In the genomic region with DNA sequence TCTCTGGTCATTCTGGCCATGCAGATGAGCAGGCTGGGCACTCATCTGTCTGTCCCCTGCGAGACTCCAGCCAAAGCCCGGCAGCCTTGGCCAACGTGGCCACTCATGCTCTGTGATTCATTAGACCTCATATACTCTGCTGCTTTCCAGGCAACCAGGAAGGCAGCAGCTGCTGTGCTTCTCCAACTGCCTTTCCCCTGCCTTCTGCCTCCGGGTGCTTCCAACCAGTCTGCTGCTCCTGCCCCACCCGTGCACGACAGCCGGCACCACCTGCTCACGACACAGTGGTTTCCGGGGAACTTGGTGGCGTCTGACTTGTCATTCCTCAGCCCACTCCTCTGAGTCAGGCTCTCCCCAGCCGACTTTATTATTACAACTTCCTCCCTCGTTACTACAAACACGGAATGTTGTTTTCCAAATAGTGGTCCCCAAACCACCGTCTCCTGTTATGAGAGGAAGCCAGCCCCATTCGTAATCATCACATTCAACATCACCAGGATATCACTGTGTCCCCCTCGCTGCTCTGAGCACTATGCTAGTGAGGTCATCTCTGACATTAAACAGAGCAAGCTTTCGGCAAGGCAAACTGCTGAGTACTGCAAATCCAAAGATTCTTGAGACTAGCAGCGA, we compare ENCODE assay signal across 9 cellular contexts.
DNase-seq lines count a peak whose midpoint lies in the region; ATAC-seq, FAIRE-seq and TF ChIP-seq lines count a peak whose summit lies in the region.
"Had no signal": no experiment of that assay in that cellular context is flagged by ENCODE, and none has a peak within 500 bp of the region (broad histone marks: within the 10 kb centered on the region; RNA-seq: fewer than 3 reads in every experiment).

No MANE protein-coding gene starts in this region.

- POLR2A ChIA-PET in AG04449 (lab: Yijun Ruan, JAX), result interaction anchor here (0.7 kb wide), 1 partner anchor 49 kb away, joined by 3 read pairs; no protein-coding TSS in a partner anchor

- no peak for ATAC-seq in GM19397 (IDR thresholded peaks at IDR 0.05; ENCODE audit: unreplicated experiment)

- H3K9me3 Mint-ChIP-seq in nephron, result no peaks in the 10 kb centered on the region

- CTCF ChIA-PET in AG04449 (lab: Yijun Ruan, JAX), result no interaction called here

- H3K4me1 Mint-ChIP-seq in nephron, result peaks cover 48% of the 10 kb centered on the region

- peak overlapping the region; percentile 15 to 91 (median 78) for H3K27ac Mint-ChIP-seq in nephron

- H3K27me3 Mint-ChIP-seq in nephron (ENCODE audit: low read depth), result peaks cover 14% of the 10 kb centered on the region

- H3K36me3 Mint-ChIP-seq in nephron (ENCODE audit: low read depth), result no peaks in the 10 kb centered on the region

- peak overlapping the region; percentile 24 to 35 (median 25) for H3K4me3 Mint-ChIP-seq in nephron

- DNase-seq in AG04449 (ENCODE audit: low read depth, low spot score) (no peak), HTR-8/SVneo (ENCODE audit: insufficient read length, low spot score) (peak; percentile 47), dedifferentiated amniotic fluid mesenchymal stem cell (ENCODE audit: extremely low spot score) (peak; percentile 61), germinal center (ENCODE audit: low spot score) (no peak), NCI-H2227 treated with DMSO at 0.1 percent for 48 hours (lab: John Stamatoyannopoulos, UW) (no peak), NCI-H146 treated with DMSO at 0.1 percent for 48 hours (lab: John Stamatoyannopoulos, UW; ENCODE audit: unreplicated experiment) (no peak)
- DNase-seq: esophagus squamous epithelium had no signal

- TF ChIP-seq CTCF in AG04449 (IDR thresholded peaks at IDR 0.05; ENCODE audit: insufficient read depth, low read length, missing control alignments), result no peak
- no peak for TF ChIP-seq CTCF in nephron (IDR thresholded peaks at IDR 0.05; ENCODE audit: unreplicated experiment in 3 of 3)

- FAIRE-seq in HTR-8/SVneo (lab: Jason Lieb, UNC), result peak; percentile 86

- H3K4me3 ChIP-seq in AG04449 (ENCODE audit: low read depth, low read length), result peak overlapping the region; percentile 40
- H3K4me3 ChIP-seq: esophagus squamous epithelium had no signal

Comparison
In these comparisons a context has a peak if more than half of its experiments do, and no peak if none do; other contexts are left out.
1. DNase-seq: peak in HTR-8/SVneo (single experiment) and dedifferentiated amniotic fluid mesenchymal stem cell (single experiment); none in AG04449 (single experiment), germinal center (single experiment), NCI-H2227 treated with DMSO at 0.1 percent for 48 hours (single experiment) and NCI-H146 treated with DMSO at 0.1 percent for 48 hours (single experiment).